Comparison of ENCODE assay signal across 1 cellular context in the genomic region with DNA sequence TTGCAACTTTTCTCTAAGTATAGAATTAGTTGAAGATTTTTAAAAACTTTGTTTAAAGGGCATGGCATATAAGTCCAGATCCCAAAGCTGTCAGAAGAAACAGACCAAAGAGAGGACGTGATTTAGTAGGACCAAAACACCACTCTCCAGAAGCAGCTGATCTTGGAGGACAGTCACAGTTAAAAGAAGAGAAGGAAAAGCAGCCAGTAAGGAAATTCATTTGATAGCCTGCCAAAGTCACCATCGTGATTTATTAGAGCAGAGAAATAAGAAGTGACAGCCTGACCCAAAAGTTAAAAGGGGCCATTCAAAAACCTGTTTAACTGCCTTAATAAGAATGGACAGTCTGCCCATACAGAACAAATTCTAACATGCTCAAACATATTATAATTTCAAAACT.
TF ChIP-seq lines count a peak whose summit lies in the region.

No MANE protein-coding gene starts in this region.

TF ChIP-seq in HepG2, 621 proteins besides CTCF, POLR2A, EP300 and RAD21:
- TF ChIP-seq TBP (CRISPR knock-in tag; IDR thresholded peaks at IDR 0.05) (no peak), SKIL (CRISPR knock-in tag; IDR thresholded peaks at IDR 0.05; ENCODE audit: borderline replicate concordance) (no peak), NCOA2 (CRISPR knock-in tag; IDR thresholded peaks at IDR 0.05) (no peak), SNAPC5 (CRISPR knock-in tag; IDR thresholded peaks at IDR 0.05; ENCODE audit: borderline replicate concordance) (no peak), DNMT1 (CRISPR knock-in tag; IDR thresholded peaks at IDR 0.05) (no peak), ZNF678 (CRISPR knock-in tag; IDR thresholded peaks at IDR 0.05) (no peak), ZMYM2 (CRISPR knock-in tag; IDR thresholded peaks at IDR 0.05) (no peak)
- TF ChIP-seq, protein P1, sequence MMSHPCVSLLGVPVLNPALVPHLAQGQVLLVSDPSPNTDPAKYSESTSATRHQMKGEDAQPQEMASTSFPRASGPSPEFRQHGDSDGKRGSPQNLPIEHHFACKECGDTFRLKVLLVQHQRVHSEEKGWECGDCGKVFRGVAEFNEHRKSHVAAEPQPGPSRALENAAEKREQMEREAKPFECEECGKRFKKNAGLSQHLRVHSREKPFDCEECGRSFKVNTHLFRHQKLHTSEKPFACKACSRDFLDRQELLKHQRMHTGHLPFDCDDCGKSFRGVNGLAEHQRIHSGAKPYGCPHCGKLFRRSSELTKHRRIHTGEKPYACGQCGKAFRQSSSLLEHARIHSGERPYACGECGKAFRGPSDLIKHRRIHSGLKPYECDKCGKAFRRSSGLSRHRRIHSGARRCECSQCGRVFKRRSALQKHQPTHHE (CRISPR knock-in tag; IDR thresholded peaks at IDR 0.05; ENCODE audit: borderline replicate concordance) = no peak
- TF ChIP-seq, protein P2, sequence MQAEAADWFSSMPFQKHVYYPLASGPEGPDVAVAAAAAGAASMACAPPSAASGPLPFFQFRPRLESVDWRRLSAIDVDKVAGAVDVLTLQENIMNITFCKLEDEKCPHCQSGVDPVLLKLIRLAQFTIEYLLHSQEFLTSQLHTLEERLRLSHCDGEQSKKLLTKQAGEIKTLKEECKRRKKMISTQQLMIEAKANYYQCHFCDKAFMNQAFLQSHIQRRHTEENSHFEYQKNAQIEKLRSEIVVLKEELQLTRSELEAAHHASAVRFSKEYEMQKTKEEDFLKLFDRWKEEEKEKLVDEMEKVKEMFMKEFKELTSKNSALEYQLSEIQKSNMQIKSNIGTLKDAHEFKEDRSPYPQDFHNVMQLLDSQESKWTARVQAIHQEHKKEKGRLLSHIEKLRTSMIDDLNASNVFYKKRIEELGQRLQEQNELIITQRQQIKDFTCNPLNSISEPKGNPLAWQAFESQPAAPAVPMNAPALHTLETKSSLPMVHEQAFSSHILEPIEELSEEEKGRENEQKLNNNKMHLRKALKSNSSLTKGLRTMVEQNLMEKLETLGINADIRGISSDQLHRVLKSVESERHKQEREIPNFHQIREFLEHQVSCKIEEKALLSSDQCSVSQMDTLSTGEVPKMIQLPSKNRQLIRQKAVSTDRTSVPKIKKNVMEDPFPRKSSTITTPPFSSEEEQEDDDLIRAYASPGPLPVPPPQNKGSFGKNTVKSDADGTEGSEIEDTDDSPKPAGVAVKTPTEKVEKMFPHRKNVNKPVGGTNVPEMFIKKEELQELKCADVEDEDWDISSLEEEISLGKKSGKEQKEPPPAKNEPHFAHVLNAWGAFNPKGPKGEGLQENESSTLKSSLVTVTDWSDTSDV (CRISPR knock-in tag; IDR thresholded peaks at IDR 0.05) = no peak
